1 cellular context compared by ENCODE assay signal in genomic region chr1:211830330-211831142, GRCh38.
TF ChIP-seq lines count a peak whose summit lies in the region.

Gene LPGAT1 (minus strand): TSS chr1:211830763. CDS start chr1:211829296, 1,467 bp downstream.

TF ChIP-seq in A549, 52 proteins besides CTCF, POLR2A, EP300 and RAD21 (continued from another document):
- TF ChIP-seq PBX3 (IDR thresholded peaks at IDR 0.05) (no peak), NR3C1 (IDR thresholded peaks at IDR 0.05) (no peak), CHD4 (IDR thresholded peaks at IDR 0.05; ENCODE audit: borderline replicate concordance) (no peak)
